15 cellular contexts compared by ENCODE assay signal in the genomic region with DNA sequence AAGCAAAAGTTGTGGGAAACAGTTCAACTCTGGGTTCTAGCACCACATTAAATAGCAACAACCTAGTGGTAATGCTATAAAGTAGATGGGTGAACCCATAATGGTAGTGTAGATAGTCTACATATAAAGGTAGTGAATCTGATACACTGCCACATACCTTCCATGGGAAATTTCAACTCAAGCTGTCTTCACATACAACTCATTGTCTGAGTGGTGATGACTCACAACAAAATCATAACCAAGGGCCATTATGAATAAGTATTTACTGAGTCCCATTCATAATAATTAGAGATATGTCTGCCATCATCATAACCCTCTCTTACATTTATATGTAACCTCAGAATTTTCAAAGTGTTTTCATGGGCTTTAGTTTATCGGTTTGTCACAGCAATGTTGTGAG. TPM values are rescaled to one million over a fixed set of nuclear protein-coding genes. Genes with fewer than 3 reads are reported as not detected.
A peak's percentile ranks its signal among the peaks of the same experiment; 100 is the strongest.
DNase-seq lines count a peak whose midpoint lies in the region; ATAC-seq and TF ChIP-seq lines count a peak whose summit lies in the region.
"Had no signal": no experiment of that assay in that cellular context is flagged by ENCODE, and none has a peak within 500 bp of the region (broad histone marks: within the 10 kb centered on the region; RNA-seq: fewer than 3 reads in every experiment).

No MANE protein-coding gene starts in this region.

- CTCF ChIA-PET in activated CD8-positive, alpha-beta T cell treated with anti-CD3 and anti-CD28 coated beads for 36 hours (lab: Charles Lee) = interaction anchor here (0.7 kb wide), 2 partner anchors 31 to 125 kb away, joined by 3 read pairs; no protein-coding TSS in a partner anchor
- CTCF ChIA-PET in activated CD8-positive, alpha-beta T cell treated with anti-CD3 and anti-CD28 coated beads, Interleukin-2, amount 10 ng/mL, durations not matched to agents 7 days and 5 days (lab: Charles Lee) = no interaction called here

- no peaks in the 10 kb centered on the region for H3K9me3 ChIP-seq in smooth muscle cell (replicated peaks; ENCODE audit: low read depth)
- H3K9me3 ChIP-seq in ascending aorta = no peaks in the 10 kb centered on the region
- no peaks in the 10 kb centered on the region for H3K9me3 ChIP-seq in Peyer's patch
- H3K9me3 ChIP-seq: transverse colon had no signal

- no peaks in the 10 kb centered on the region for H3K36me3 Mint-ChIP-seq in activated CD8-positive, alpha-beta T cell treated with anti-CD3 and anti-CD28 coated beads for 36 hours (ENCODE audit: low read depth)
- H3K36me3 Mint-ChIP-seq in activated CD8-positive, alpha-beta T cell treated with anti-CD3 and anti-CD28 coated beads, Interleukin-2, amount 10 ng/mL, durations not matched to agents 7 days and 5 days (ENCODE audit: low read depth) = no peaks in the 10 kb centered on the region
- H3K36me3 Mint-ChIP-seq: activated naive CD8-positive, alpha-beta T cell treated with anti-CD3 and anti-CD28 coated beads, Interleukin-2, amount 10 ng/mL, durations not matched to agents 7 days and 5 days had no signal

- TF ChIP-seq CTCF in activated CD8-positive, alpha-beta T cell treated with anti-CD3 and anti-CD28 coated beads for 36 hours (IDR thresholded peaks at IDR 0.05) = no peak
- no peak for TF ChIP-seq CTCF in smooth muscle cell (IDR thresholded peaks at IDR 0.05; ENCODE audit: borderline replicate concordance, insufficient read depth, poor library complexity, severe bottlenecking)
- TF ChIP-seq CTCF in ascending aorta (IDR thresholded peaks at IDR 0.05) = no peak
- TF ChIP-seq CTCF in Peyer's patch (IDR thresholded peaks at IDR 0.05) = no peak

- intact Hi-C loops in activated CD8-positive, alpha-beta T cell treated with anti-CD3 and anti-CD28 coated beads for 36 hours (cut with micrococcal nuclease) = no loop called here
- intact Hi-C loops in ascending aorta (cut with DNase I) = no loop called here

- H3K4me1 ChIP-seq in smooth muscle cell (ENCODE audit: low read depth) (no peaks in the 10 kb centered on the region), ascending aorta (no peaks in the 10 kb centered on the region), Peyer's patch (no peaks in the 10 kb centered on the region)
- H3K4me1 ChIP-seq: neural progenitor cell, transverse colon had no signal

- H3K4me3 ChIP-seq in smooth muscle cell = no peak overlapping the region
- no peak overlapping the region for H3K4me3 ChIP-seq in ascending aorta
- no peak overlapping the region for H3K4me3 ChIP-seq in Peyer's patch
- H3K4me3 ChIP-seq: neural progenitor cell, transverse colon had no signal

- no peak overlapping the region for H3K4me2 ChIP-seq in smooth muscle cell
- H3K4me2 ChIP-seq: neural progenitor cell had no signal

- H3K27me3 ChIP-seq in smooth muscle cell (ENCODE audit: low read depth) (no peaks in the 10 kb centered on the region), ascending aorta (no peaks in the 10 kb centered on the region), Peyer's patch (no peaks in the 10 kb centered on the region)
- H3K27me3 ChIP-seq: neural progenitor cell, transverse colon had no signal

- no peaks in the 10 kb centered on the region for H4K20me1 ChIP-seq in smooth muscle cell (ENCODE audit: low read depth)

- H3K9ac ChIP-seq in smooth muscle cell (ENCODE audit: low read depth) = no peak overlapping the region
- H3K9ac ChIP-seq: neural progenitor cell had no signal

- H3K36me3 ChIP-seq in smooth muscle cell (ENCODE audit: low read depth) (no peaks in the 10 kb centered on the region), ascending aorta (no peaks in the 10 kb centered on the region), Peyer's patch (no peaks in the 10 kb centered on the region)
- H3K36me3 ChIP-seq: neural progenitor cell, transverse colon had no signal

- peak overlapping the region; percentile 68 for H3K27ac Mint-ChIP-seq in activated CD8-positive, alpha-beta T cell treated with anti-CD3 and anti-CD28 coated beads for 36 hours
- no peak overlapping the region for H3K27ac Mint-ChIP-seq in activated CD8-positive, alpha-beta T cell treated with anti-CD3 and anti-CD28 coated beads, Interleukin-2, amount 10 ng/mL, durations not matched to agents 7 days and 5 days
- H3K27ac Mint-ChIP-seq: activated naive CD8-positive, alpha-beta T cell treated with anti-CD3 and anti-CD28 coated beads, Interleukin-2, amount 10 ng/mL, durations not matched to agents 7 days and 5 days; neural progenitor cell had no signal

- no peak overlapping the region for H2AFZ ChIP-seq in smooth muscle cell (ENCODE audit: low read depth)
- H2AFZ ChIP-seq: neural progenitor cell had no signal

- no peaks in the 10 kb centered on the region for H3F3A ChIP-seq in smooth muscle cell (ENCODE audit: low read depth)

- peak; percentile 76 for ATAC-seq in activated CD8-positive, alpha-beta T cell treated with anti-CD3 and anti-CD28 coated beads for 36 hours
- no peak for ATAC-seq in activated CD8-positive, alpha-beta T cell treated with anti-CD3 and anti-CD28 coated beads, Interleukin-2, amount 10 ng/mL, durations not matched to agents 7 days and 5 days
- peak; percentile 67 for ATAC-seq in HG02973 (IDR thresholded peaks at IDR 0.05; ENCODE audit: unreplicated experiment)
- no peak for ATAC-seq in GM19455 (IDR thresholded peaks at IDR 0.05; ENCODE audit: unreplicated experiment)

- peak overlapping the region; percentile 42 for H3K27ac ChIP-seq in smooth muscle cell (ENCODE audit: low read depth)
- no peak overlapping the region for H3K27ac ChIP-seq in ascending aorta
- H3K27ac ChIP-seq in Peyer's patch = no peak overlapping the region
- H3K27ac ChIP-seq: neural progenitor cell, transverse colon had no signal

- H3K9me3 Mint-ChIP-seq in activated CD8-positive, alpha-beta T cell treated with anti-CD3 and anti-CD28 coated beads for 36 hours = no peaks in the 10 kb centered on the region
- no peaks in the 10 kb centered on the region for H3K9me3 Mint-ChIP-seq in activated CD8-positive, alpha-beta T cell treated with anti-CD3 and anti-CD28 coated beads, Interleukin-2, amount 10 ng/mL, durations not matched to agents 7 days and 5 days (ENCODE audit: insufficient read depth)
- H3K9me3 Mint-ChIP-seq: activated naive CD8-positive, alpha-beta T cell treated with anti-CD3 and anti-CD28 coated beads, Interleukin-2, amount 10 ng/mL, durations not matched to agents 7 days and 5 days; neural progenitor cell had no signal

- no peak for DNase-seq in activated CD8-positive, alpha-beta T cell treated with anti-CD3 and anti-CD28 coated beads for 36 hours
- DNase-seq in activated CD8-positive, alpha-beta T cell treated with anti-CD3 and anti-CD28 coated beads, Interleukin-2, amount 10 ng/mL, durations not matched to agents 7 days and 5 days = no peak
- DNase-seq in amniotic epithelial cell (ENCODE audit: low read depth) (peak; percentile 56), smooth muscle cell (lab: John Stamatoyannopoulos, UW; ENCODE audit: unreplicated experiment) (no peak), ascending aorta (ENCODE audit: low spot score in 2 of 2) (no peak), Peyer's patch (no peak)
- DNase-seq: activated CD4-positive, alpha-beta T cell treated with anti-CD3 and anti-CD28 coated beads for 1 hour; activated naive CD8-positive, alpha-beta T cell treated with anti-CD3 and anti-CD28 coated beads, Interleukin-2, amount 10 ng/mL, durations not matched to agents 7 days and 5 days; NCI-H1048; NCI-H526; SIG-M5; transverse colon had no signal

- no peaks in the 10 kb centered on the region for H3K79me2 ChIP-seq in smooth muscle cell (ENCODE audit: low read depth)

- 84% methylated on average over 1 of the region's 1 CpG for WGBS in smooth muscle cell (ENCODE audit: low lambda C conversion rate)

- POLR2A ChIA-PET in activated CD8-positive, alpha-beta T cell treated with anti-CD3 and anti-CD28 coated beads for 36 hours (lab: Charles Lee) = no interaction called here
- POLR2A ChIA-PET in activated CD8-positive, alpha-beta T cell treated with anti-CD3 and anti-CD28 coated beads, Interleukin-2, amount 10 ng/mL, durations not matched to agents 7 days and 5 days (lab: Charles Lee) = no interaction called here

- no peak overlapping the region for H3K4me3 Mint-ChIP-seq in activated CD8-positive, alpha-beta T cell treated with anti-CD3 and anti-CD28 coated beads for 36 hours
- H3K4me3 Mint-ChIP-seq in activated CD8-positive, alpha-beta T cell treated with anti-CD3 and anti-CD28 coated beads, Interleukin-2, amount 10 ng/mL, durations not matched to agents 7 days and 5 days = no peak overlapping the region
- H3K4me3 Mint-ChIP-seq: activated naive CD8-positive, alpha-beta T cell treated with anti-CD3 and anti-CD28 coated beads, Interleukin-2, amount 10 ng/mL, durations not matched to agents 7 days and 5 days; neural progenitor cell had no signal

- peaks cover 2% of the 10 kb centered on the region for H3K27me3 Mint-ChIP-seq in activated CD8-positive, alpha-beta T cell treated with anti-CD3 and anti-CD28 coated beads for 36 hours
- peaks cover 4% of the 10 kb centered on the region for H3K27me3 Mint-ChIP-seq in activated CD8-positive, alpha-beta T cell treated with anti-CD3 and anti-CD28 coated beads, Interleukin-2, amount 10 ng/mL, durations not matched to agents 7 days and 5 days (ENCODE audit: low read depth)

- peaks cover 18% of the 10 kb centered on the region for H3K4me1 Mint-ChIP-seq in activated CD8-positive, alpha-beta T cell treated with anti-CD3 and anti-CD28 coated beads for 36 hours (ENCODE audit: low read depth)
- H3K4me1 Mint-ChIP-seq in activated CD8-positive, alpha-beta T cell treated with anti-CD3 and anti-CD28 coated beads, Interleukin-2, amount 10 ng/mL, durations not matched to agents 7 days and 5 days (ENCODE audit: low read depth) = no peaks in the 10 kb centered on the region
- H3K4me1 Mint-ChIP-seq: activated naive CD8-positive, alpha-beta T cell treated with anti-CD3 and anti-CD28 coated beads, Interleukin-2, amount 10 ng/mL, durations not matched to agents 7 days and 5 days; neural progenitor cell had no signal

- no peak for TF ChIP-seq POLR2A in Peyer's patch (IDR thresholded peaks at IDR 0.05)

RNA-seq across cellular contexts. Expression of a gene that starts 34.8 kb away (rescaled TPM):
- total RNA-seq in activated CD8-positive, alpha-beta T cell treated with anti-CD3 and anti-CD28 coated beads for 36 hours = not detected
- total RNA-seq in activated CD8-positive, alpha-beta T cell treated with anti-CD3 and anti-CD28 coated beads, Interleukin-2, amount 10 ng/mL, durations not matched to agents 7 days and 5 days = not detected
- total RNA-seq in smooth muscle cell = 9.5 and 15.2 TPM in 2 replicates
- polyA plus RNA-seq in smooth muscle cell = 0.72 and 2.0 TPM in 2 replicates
- not detected for total RNA-seq in ascending aorta
- total RNA-seq in Peyer's patch = 10 to 100 TPM in 1 of 4 donors, 1 to 10 TPM in 2, under 1 TPM in 1; 0.80 to 14.1 (median 5.2) TPM
- total RNA-seq: activated naive CD8-positive, alpha-beta T cell treated with anti-CD3 and anti-CD28 coated beads, Interleukin-2, amount 10 ng/mL, durations not matched to agents 7 days and 5 days had no signal

Comparison
In these comparisons a context has a peak if more than half of its experiments do, and no peak if none do; other contexts are left out.
1. ATAC-seq: peak in activated CD8-positive, alpha-beta T cell treated with anti-CD3 and anti-CD28 coated beads for 36 hours (single experiment) and HG02973 (single experiment); none in activated CD8-positive, alpha-beta T cell treated with anti-CD3 and anti-CD28 coated beads, Interleukin-2, amount 10 ng/mL, durations not matched to agents 7 days and 5 days (single experiment) and GM19455 (single experiment).